13 cellular contexts compared by ENCODE assay signal in the genomic region with DNA sequence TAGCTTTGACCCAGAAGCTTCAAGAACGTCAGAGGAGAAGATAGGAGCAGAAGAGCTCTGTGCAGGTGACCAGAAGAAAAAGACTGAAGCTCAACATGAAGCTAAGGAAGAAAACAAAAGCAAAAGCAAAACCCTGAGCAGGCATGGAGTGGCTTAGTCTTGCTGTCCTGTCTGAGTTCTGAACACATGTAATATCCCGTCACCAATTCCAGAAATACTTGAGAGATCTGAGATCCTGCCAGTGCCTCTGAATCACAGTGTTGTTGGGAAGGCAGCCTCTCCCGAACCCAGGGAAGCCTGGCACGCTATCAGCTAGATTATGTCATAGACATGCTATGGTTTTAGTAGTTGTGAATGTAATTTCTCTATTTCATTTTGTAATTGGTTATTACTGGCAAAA.
DNase-seq lines count a peak whose midpoint lies in the region; ATAC-seq, FAIRE-seq and TF ChIP-seq lines count a peak whose summit lies in the region.
"Had no signal": no experiment of that assay in that cellular context is flagged by ENCODE, and none has a peak within 500 bp of the region (broad histone marks: within the 10 kb centered on the region; RNA-seq: fewer than 3 reads in every experiment).

No MANE protein-coding gene starts in this region.

- H3K4me1 ChIP-seq in colonic mucosa = no peaks in the 10 kb centered on the region
- H3K4me1 ChIP-seq: BLaER1 had no signal

- no peak for FAIRE-seq in GM12892 (lab: Jason Lieb, UNC)
- FAIRE-seq: GM18507 had no signal

- H3K36me3 ChIP-seq in colonic mucosa = no peaks in the 10 kb centered on the region
- H3K36me3 ChIP-seq: BLaER1, esophagus squamous epithelium had no signal

- no peak overlapping the region for H3K4me3 ChIP-seq in colonic mucosa
- H3K4me3 ChIP-seq: BLaER1 had no signal

- no peak overlapping the region for H3K9ac ChIP-seq in colonic mucosa (ENCODE audit: low read depth in 2 of 2, low read length in 2 of 2)
- H3K9ac ChIP-seq: BLaER1 had no signal

- no peaks in the 10 kb centered on the region for H3K27me3 ChIP-seq in colonic mucosa
- H3K27me3 ChIP-seq: BLaER1, esophagus squamous epithelium had no signal

- intact Hi-C loops in colonic mucosa (cut with DNase I) = no loop called here

- no peak overlapping the region for H3K27ac ChIP-seq in colonic mucosa
- H3K27ac ChIP-seq: BLaER1, esophagus squamous epithelium had no signal

- TF ChIP-seq CTCF in colonic mucosa (IDR thresholded peaks at IDR 0.05) = no peak

- no peaks in the 10 kb centered on the region for H3K9me3 ChIP-seq in colonic mucosa
- H3K9me3 ChIP-seq: BLaER1, esophagus squamous epithelium had no signal

- no peak for TF ChIP-seq POLR2A in GM12892 (IDR thresholded peaks at IDR 0.05; ENCODE audit: low read depth, low read length)

- ATAC-seq in HG02938 (IDR thresholded peaks at IDR 0.05; ENCODE audit: unreplicated experiment) = peak; percentile 65
- no peak for ATAC-seq in GM21529 (IDR thresholded peaks at IDR 0.05; ENCODE audit: unreplicated experiment)
- ATAC-seq: naive thymus-derived CD4-positive, alpha-beta T cell had no signal

- DNase-seq in Daoy (ENCODE audit: low read depth) = peak; percentile 92
- DNase-seq in colonic mucosa = peak; percentile 19
- peak; percentile 48 for DNase-seq in mucosa of gallbladder (ENCODE audit: low spot score)
- no peak for DNase-seq in GM12892 (ENCODE audit: insufficient read length)
- DNase-seq in DMS 273 treated with DMSO at 0.1 percent for 48 hours (lab: John Stamatoyannopoulos, UW) = no peak
- no peak for DNase-seq in DMS 273 (lab: John Stamatoyannopoulos, UW; ENCODE audit: unreplicated experiment)
- DNase-seq: esophagus squamous epithelium; naive thymus-derived CD4-positive, alpha-beta T cell; NCI-H187 had no signal

Comparison
In these comparisons a context has a peak if more than half of its experiments do, and no peak if none do; other contexts are left out.
1. DNase-seq: peak in Daoy (single experiment), colonic mucosa (single experiment) and mucosa of gallbladder (single experiment); none in GM12892 (single experiment), DMS 273 treated with DMSO at 0.1 percent for 48 hours (single experiment) and DMS 273 (single experiment).